34 cellular contexts compared by ENCODE assay signal in genomic region chrX:13650318-13650717, GRCh38.
"Had no signal": no experiment of that assay in that cellular context is flagged by ENCODE, and none has a peak within 500 bp of the region (broad histone marks: within the 10 kb centered on the region; RNA-seq: fewer than 3 reads in every experiment).

No MANE protein-coding gene starts in this region.

- H3K4me1 ChIP-seq: breast epithelium had no signal

- H3K27me3 Mint-ChIP-seq: activated B cell treated with CpG ODN at 0.5 μM for 24 hours; activated CD8-positive, alpha-beta T cell treated with anti-CD3 and anti-CD28 coated beads for 36 hours; activated naive CD8-positive, alpha-beta T cell; activated naive CD8-positive, alpha-beta T cell treated with anti-CD3 and anti-CD28 coated beads, Interleukin-2, amount 50 U/mL, for 24 hours; activated T-helper 17 cell treated with anti-CD3 and anti-CD28 coated beads, Interleukin-2, amount 50 U/mL, for 72 hours; T-helper 17 cell had no signal

- H3K36me3 Mint-ChIP-seq: activated naive CD8-positive, alpha-beta T cell; brain had no signal

- H3K9me3 ChIP-seq: adrenal gland, breast epithelium, esophagus squamous epithelium, gastroesophageal sphincter had no signal

- ATAC-seq: activated CD4-positive, CD25-positive, alpha-beta regulatory T cell treated with anti-CD3 and anti-CD28 coated beads, Interleukin-2, amount 50 U/mL, for 24 hours; activated CD8-positive, alpha-beta T cell treated with anti-CD3 and anti-CD28 coated beads for 36 hours; activated naive CD8-positive, alpha-beta T cell treated with anti-CD3 and anti-CD28 coated beads, Interleukin-2, amount 50 U/mL, for 24 hours; activated T-cell treated with anti-CD3 and anti-CD28 coated beads, Interleukin-2, amount 50 U/mL, for 4 hours; activated T-helper 17 cell treated with anti-CD3 and anti-CD28 coated beads, Interleukin-2, amount 50 U/mL, for 72 hours; gastroesophageal sphincter; T-helper 17 cell had no signal

- H3K4me3 Mint-ChIP-seq: activated B cell treated with CpG ODN at 0.5 μM for 24 hours; activated CD8-positive, alpha-beta T cell treated with anti-CD3 and anti-CD28 coated beads for 36 hours; activated naive CD8-positive, alpha-beta T cell; activated naive CD8-positive, alpha-beta T cell treated with anti-CD3 and anti-CD28 coated beads, Interleukin-2, amount 50 U/mL, for 24 hours; activated T-cell treated with anti-CD3 and anti-CD28 coated beads, Interleukin-2, amount 50 U/mL, for 4 hours; activated T-helper 17 cell treated with anti-CD3 and anti-CD28 coated beads, Interleukin-2, amount 50 U/mL, for 72 hours; T-helper 17 cell; T-helper 2 cell treated with Interferon-gamma antibody and Interleukin-4, amounts not matched to agents 5 μg/mL and 100 μg/mL, for 36 hours had no signal

- H3K36me3 ChIP-seq: adrenal gland, breast epithelium, cardiac muscle cell, esophagus squamous epithelium, gastroesophageal sphincter, WERI-Rb-1 had no signal

- H3K27me3 ChIP-seq: adrenal gland, cardiac muscle cell, esophagus squamous epithelium, gastroesophageal sphincter had no signal

- H3K27ac Mint-ChIP-seq: activated B cell treated with CpG ODN at 0.5 μM for 24 hours; activated CD8-positive, alpha-beta T cell treated with anti-CD3 and anti-CD28 coated beads for 36 hours; activated naive CD8-positive, alpha-beta T cell; activated naive CD8-positive, alpha-beta T cell treated with anti-CD3 and anti-CD28 coated beads, Interleukin-2, amount 50 U/mL, for 24 hours; activated T-helper 17 cell treated with anti-CD3 and anti-CD28 coated beads, Interleukin-2, amount 50 U/mL, for 72 hours; T-helper 17 cell; T-helper 2 cell treated with Interferon-gamma antibody and Interleukin-4, amounts not matched to agents 5 μg/mL and 100 μg/mL, for 36 hours had no signal

- DNase-seq: activated B cell treated with CpG ODN at 0.5 μM for 24 hours; activated CD4-positive, alpha-beta T cell treated with anti-CD3 and anti-CD28 coated beads for 48 hours; activated CD4-positive, alpha-beta T cell treated with anti-CD3 and anti-CD28 coated beads, Interleukin-2, amount 50 U/mL, for 1 hour; activated CD4-positive, alpha-beta T cell treated with anti-CD3 and anti-CD28 coated beads, Interleukin-2, amount 50 U/mL, for 48 hours; activated CD8-positive, alpha-beta memory T cell treated with anti-CD3 and anti-CD28 coated beads for 24 hours; activated CD8-positive, alpha-beta T cell treated with anti-CD3 and anti-CD28 coated beads for 36 hours; activated effector memory CD4-positive, alpha-beta T cell treated with Interleukin-2 at 50 U/mL for 16 hours; activated gamma-delta T cell treated with Interleukin-2 at 50 U/mL for 16 hours; activated naive CD4-positive, alpha-beta T cell treated with anti-CD3 and anti-CD28 coated beads, Interleukin-2, amount 50 U/mL, for 16 hours; activated naive CD4-positive, alpha-beta T cell treated with Interleukin-2 at 50 U/mL for 16 hours; activated naive CD8-positive, alpha-beta T cell treated with anti-CD3 and anti-CD28 coated beads, Interleukin-2, amount 50 U/mL, for 24 hours; activated T-cell treated with anti-CD3 and anti-CD28 coated beads, Interleukin-2, amount 50 U/mL, for 4 hours; adrenal gland; amygdala; aorta; central memory CD4-positive, alpha-beta T cell; cerebellar nuclear complex; cortex of kidney; effector CD8-positive, alpha-beta T cell; esophagus squamous epithelium; foreskin melanocyte; T-helper 1 cell; T-helper 17 cell; T1000; WERI-Rb-1 had no signal

- H3K4me3 ChIP-seq: adrenal gland, breast epithelium, cardiac muscle cell, esophagus squamous epithelium, gastroesophageal sphincter had no signal

- H3K27ac ChIP-seq: adrenal gland, breast epithelium, cardiac muscle cell, epithelial cell of prostate, esophagus squamous epithelium, gastroesophageal sphincter, WERI-Rb-1 had no signal

- H3K9me3 Mint-ChIP-seq: activated B cell treated with CpG ODN at 0.5 μM for 24 hours; activated CD8-positive, alpha-beta T cell treated with anti-CD3 and anti-CD28 coated beads for 36 hours; activated naive CD8-positive, alpha-beta T cell treated with anti-CD3 and anti-CD28 coated beads, Interleukin-2, amount 50 U/mL, for 24 hours; activated T-cell treated with anti-CD3 and anti-CD28 coated beads, Interleukin-2, amount 50 U/mL, for 4 hours; activated T-helper 17 cell treated with anti-CD3 and anti-CD28 coated beads, Interleukin-2, amount 50 U/mL, for 72 hours; brain; T-helper 2 cell treated with Interferon-gamma antibody and Interleukin-4, amounts not matched to agents 5 μg/mL and 100 μg/mL, for 36 hours had no signal
